ENCODE assay signal across 1 cellular context in the genomic region with DNA sequence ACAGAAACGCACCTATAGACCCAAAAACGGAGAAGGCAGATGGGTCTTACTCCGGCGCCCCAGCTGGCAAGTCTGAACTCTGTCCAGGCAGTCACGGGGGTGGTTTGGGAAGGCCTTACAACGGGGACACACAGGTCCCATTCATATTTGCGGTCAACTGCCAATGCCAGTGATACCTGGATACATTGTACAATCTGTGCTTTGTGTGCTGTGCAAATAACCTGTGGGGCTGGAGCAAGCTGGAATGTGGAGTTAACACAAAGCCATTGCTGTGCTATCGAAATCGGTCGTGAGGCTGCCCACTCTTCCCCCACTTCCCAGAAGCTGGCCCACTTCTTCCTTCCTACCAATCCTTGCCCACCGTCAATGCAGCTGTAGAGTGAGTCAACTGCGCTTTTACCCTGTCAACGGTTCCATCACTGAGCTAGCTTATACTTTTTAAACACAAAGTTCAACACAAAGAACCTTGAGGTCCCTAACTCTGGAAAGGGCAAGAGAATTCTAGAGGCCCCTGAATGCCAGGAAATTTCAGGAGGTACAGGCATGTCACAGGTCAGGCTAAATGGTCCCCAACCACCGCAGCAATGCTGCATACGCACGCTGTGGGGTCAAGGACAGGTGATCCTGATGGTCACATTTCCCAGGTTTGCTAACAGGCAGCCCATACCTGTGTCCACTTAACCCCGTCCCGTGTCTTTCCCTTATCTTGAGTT.
TF ChIP-seq lines count a peak whose summit lies in the region.

No MANE protein-coding gene starts in this region.

TF ChIP-seq in HepG2, 621 proteins besides CTCF, POLR2A, EP300 and RAD21 (continued from another document and continues in another):
- TF ChIP-seq ZNF547 (CRISPR knock-in tag; IDR thresholded peaks at IDR 0.05) (no peak), SP4 (CRISPR knock-in tag; IDR thresholded peaks at IDR 0.05) (peak; percentile 71), SMAD9 (CRISPR knock-in tag; IDR thresholded peaks at IDR 0.05) (no peak), ZZZ3 (CRISPR knock-in tag; IDR thresholded peaks at IDR 0.05; ENCODE audit: borderline replicate concordance) (peak; percentile 9; the same call in 1 of the 2 replicates), ZNF263 (CRISPR knock-in tag; IDR thresholded peaks at IDR 0.05) (peak; percentile 78; the same call in 1 of the 2 replicates), ZNF780A (CRISPR knock-in tag; IDR thresholded peaks at IDR 0.05) (no peak), GTF2F1 (IDR thresholded peaks at IDR 0.05; ENCODE audit: low read length) (no peak), SIN3B (IDR thresholded peaks at IDR 0.05; ENCODE audit: low read length) (no peak), ZNF749 (CRISPR knock-in tag; IDR thresholded peaks at IDR 0.05; ENCODE audit: borderline replicate concordance) (peak; percentile 37; the same call in 1 of the 2 replicates), ESRRA (CRISPR knock-in tag; IDR thresholded peaks at IDR 0.05; ENCODE audit: low read depth) (peak; percentile 73; the same call in 1 of the 2 replicates), MTF1 (CRISPR knock-in tag; IDR thresholded peaks at IDR 0.05) (0 out of 2 replicates have a peak, but pooled peaks have one; percentile 3), NFIC (IDR thresholded peaks at IDR 0.05; ENCODE audit: low read length) (0 out of 2 replicates have a peak, but pooled peaks have one; percentile 52), ZBTB21 (CRISPR knock-in tag; IDR thresholded peaks at IDR 0.05) (peak; percentile 45; the same call in 1 of the 2 replicates), IKZF4 (CRISPR knock-in tag; IDR thresholded peaks at IDR 0.05; ENCODE audit: borderline replicate concordance, low read depth, not compliant biosample characterization) (peak; percentile 52), AGO1 (IDR thresholded peaks at IDR 0.05; ENCODE audit: low read depth, low read length, poor library complexity, severe bottlenecking) (no peak), ZNF766 (CRISPR knock-in tag; IDR thresholded peaks at IDR 0.05; ENCODE audit: borderline replicate concordance) (peak; percentile 12; the same call in 1 of the 2 replicates), KLF12 (CRISPR knock-in tag; IDR thresholded peaks at IDR 0.05; ENCODE audit: borderline replicate concordance) (no peak), ZBTB3 (CRISPR knock-in tag; IDR thresholded peaks at IDR 0.05; ENCODE audit: borderline replicate concordance, low read depth) (0 out of 2 replicates have a peak, but pooled peaks have one; percentile 72), ZFP82 (CRISPR knock-in tag; IDR thresholded peaks at IDR 0.05; ENCODE audit: borderline replicate concordance) (no peak), MIER2 (CRISPR knock-in tag; IDR thresholded peaks at IDR 0.05) (peak; percentile 31; the same call in 1 of the 2 replicates), ZNF572 (CRISPR knock-in tag; IDR thresholded peaks at IDR 0.05) (0 out of 2 replicates have a peak, but pooled peaks have one; percentile 22), HNRNPUL1 (IDR thresholded peaks at IDR 0.05; ENCODE audit: low read depth, low read length) (no peak), ZNF781 (CRISPR knock-in tag; IDR thresholded peaks at IDR 0.05; ENCODE audit: borderline replicate concordance, not compliant biosample characterization) (no peak), TCF12 (IDR thresholded peaks at IDR 0.05) (no peak), TCF12 (CRISPR knock-in tag; IDR thresholded peaks at IDR 0.05) (0 out of 2 replicates have a peak, but pooled peaks have one; percentile 88), ZNF775 (CRISPR knock-in tag; IDR thresholded peaks at IDR 0.05; ENCODE audit: borderline replicate concordance) (no peak), ETV5 (CRISPR knock-in tag; IDR thresholded peaks at IDR 0.05; ENCODE audit: borderline replicate concordance) (peak; percentile 48; the same call in 1 of the 2 replicates), DNMT3B (CRISPR knock-in tag; conservative IDR thresholded peaks at IDR 0.05) (peak; percentile 76; the same call in 1 of the 2 replicates), BRCA1 (CRISPR knock-in tag; IDR thresholded peaks at IDR 0.05) (no peak), TRIM24 (CRISPR knock-in tag; IDR thresholded peaks at IDR 0.05) (peak; percentile 58; the same call in 1 of the 2 replicates), MAFK (conservative IDR thresholded peaks at IDR 0.05 in 1 of 2, IDR thresholded peaks at IDR 0.05 in 1 of 2; ENCODE audit: low read length in 2 of 2) (no peak), ZNF34 (CRISPR knock-in tag; IDR thresholded peaks at IDR 0.05; ENCODE audit: borderline replicate concordance) (peak; percentile 85; the same call in 1 of the 2 replicates), GABPB1 (CRISPR knock-in tag; IDR thresholded peaks at IDR 0.05) (peak; percentile 39), ZNF773 (CRISPR knock-in tag; IDR thresholded peaks at IDR 0.05; ENCODE audit: borderline replicate concordance) (no peak), ZFP90 (CRISPR knock-in tag; IDR thresholded peaks at IDR 0.05; ENCODE audit: borderline replicate concordance) (peak; percentile 89)
- TF ChIP-seq, protein P1, sequence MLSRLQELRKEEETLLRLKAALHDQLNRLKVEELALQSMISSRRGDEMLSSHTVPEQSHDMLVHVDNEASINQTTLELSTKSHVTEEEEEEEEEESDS (CRISPR knock-in tag; IDR thresholded peaks at IDR 0.05; ENCODE audit: borderline replicate concordance): no peak
- TF ChIP-seq, protein P2, sequence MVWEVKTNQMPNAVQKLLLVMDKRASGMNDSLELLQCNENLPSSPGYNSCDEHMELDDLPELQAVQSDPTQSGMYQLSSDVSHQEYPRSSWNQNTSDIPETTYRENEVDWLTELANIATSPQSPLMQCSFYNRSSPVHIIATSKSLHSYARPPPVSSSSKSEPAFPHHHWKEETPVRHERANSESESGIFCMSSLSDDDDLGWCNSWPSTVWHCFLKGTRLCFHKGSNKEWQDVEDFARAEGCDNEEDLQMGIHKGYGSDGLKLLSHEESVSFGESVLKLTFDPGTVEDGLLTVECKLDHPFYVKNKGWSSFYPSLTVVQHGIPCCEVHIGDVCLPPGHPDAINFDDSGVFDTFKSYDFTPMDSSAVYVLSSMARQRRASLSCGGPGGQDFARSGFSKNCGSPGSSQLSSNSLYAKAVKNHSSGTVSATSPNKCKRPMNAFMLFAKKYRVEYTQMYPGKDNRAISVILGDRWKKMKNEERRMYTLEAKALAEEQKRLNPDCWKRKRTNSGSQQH (CRISPR knock-in tag; IDR thresholded peaks at IDR 0.05; ENCODE audit: low read depth): peak; percentile 72
- TF ChIP-seq, protein P3, sequence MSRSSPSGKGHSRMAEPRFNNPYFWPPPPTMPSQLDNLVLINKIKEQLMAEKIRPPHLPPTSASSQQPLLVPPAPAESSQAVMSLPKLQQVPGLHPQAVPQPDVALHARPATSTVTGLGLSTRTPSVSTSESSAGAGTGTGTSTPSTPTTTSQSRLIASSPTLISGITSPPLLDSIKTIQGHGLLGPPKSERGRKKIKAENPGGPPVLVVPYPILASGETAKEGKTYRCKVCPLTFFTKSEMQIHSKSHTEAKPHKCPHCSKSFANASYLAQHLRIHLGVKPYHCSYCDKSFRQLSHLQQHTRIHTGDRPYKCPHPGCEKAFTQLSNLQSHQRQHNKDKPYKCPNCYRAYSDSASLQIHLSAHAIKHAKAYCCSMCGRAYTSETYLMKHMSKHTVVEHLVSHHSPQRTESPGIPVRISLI (CRISPR knock-in tag; IDR thresholded peaks at IDR 0.05; ENCODE audit: borderline replicate concordance): peak; percentile 54
- TF ChIP-seq, protein P4, sequence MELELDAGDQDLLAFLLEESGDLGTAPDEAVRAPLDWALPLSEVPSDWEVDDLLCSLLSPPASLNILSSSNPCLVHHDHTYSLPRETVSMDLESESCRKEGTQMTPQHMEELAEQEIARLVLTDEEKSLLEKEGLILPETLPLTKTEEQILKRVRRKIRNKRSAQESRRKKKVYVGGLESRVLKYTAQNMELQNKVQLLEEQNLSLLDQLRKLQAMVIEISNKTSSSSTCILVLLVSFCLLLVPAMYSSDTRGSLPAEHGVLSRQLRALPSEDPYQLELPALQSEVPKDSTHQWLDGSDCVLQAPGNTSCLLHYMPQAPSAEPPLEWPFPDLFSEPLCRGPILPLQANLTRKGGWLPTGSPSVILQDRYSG (CRISPR knock-in tag; IDR thresholded peaks at IDR 0.05): no peak
- TF ChIP-seq, protein P5, sequence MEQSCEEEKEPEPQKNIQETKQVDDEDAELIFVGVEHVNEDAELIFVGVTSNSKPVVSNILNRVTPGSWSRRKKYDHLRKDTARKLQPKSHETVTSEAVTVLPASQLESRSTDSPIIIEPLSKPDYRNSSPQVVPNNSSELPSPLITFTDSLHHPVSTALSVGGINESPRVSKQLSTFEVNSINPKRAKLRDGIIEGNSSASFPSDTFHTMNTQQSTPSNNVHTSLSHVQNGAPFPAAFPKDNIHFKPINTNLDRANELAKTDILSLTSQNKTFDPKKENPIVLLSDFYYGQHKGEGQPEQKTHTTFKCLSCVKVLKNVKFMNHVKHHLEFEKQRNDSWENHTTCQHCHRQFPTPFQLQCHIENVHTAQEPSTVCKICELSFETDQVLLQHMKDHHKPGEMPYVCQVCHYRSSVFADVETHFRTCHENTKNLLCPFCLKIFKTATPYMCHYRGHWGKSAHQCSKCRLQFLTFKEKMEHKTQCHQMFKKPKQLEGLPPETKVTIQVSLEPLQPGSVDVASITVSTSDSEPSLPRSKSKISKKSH (CRISPR knock-in tag; IDR thresholded peaks at IDR 0.05; ENCODE audit: borderline replicate concordance): peak; percentile 82; the same call in 1 of the 2 replicates
- TF ChIP-seq, protein P6, sequence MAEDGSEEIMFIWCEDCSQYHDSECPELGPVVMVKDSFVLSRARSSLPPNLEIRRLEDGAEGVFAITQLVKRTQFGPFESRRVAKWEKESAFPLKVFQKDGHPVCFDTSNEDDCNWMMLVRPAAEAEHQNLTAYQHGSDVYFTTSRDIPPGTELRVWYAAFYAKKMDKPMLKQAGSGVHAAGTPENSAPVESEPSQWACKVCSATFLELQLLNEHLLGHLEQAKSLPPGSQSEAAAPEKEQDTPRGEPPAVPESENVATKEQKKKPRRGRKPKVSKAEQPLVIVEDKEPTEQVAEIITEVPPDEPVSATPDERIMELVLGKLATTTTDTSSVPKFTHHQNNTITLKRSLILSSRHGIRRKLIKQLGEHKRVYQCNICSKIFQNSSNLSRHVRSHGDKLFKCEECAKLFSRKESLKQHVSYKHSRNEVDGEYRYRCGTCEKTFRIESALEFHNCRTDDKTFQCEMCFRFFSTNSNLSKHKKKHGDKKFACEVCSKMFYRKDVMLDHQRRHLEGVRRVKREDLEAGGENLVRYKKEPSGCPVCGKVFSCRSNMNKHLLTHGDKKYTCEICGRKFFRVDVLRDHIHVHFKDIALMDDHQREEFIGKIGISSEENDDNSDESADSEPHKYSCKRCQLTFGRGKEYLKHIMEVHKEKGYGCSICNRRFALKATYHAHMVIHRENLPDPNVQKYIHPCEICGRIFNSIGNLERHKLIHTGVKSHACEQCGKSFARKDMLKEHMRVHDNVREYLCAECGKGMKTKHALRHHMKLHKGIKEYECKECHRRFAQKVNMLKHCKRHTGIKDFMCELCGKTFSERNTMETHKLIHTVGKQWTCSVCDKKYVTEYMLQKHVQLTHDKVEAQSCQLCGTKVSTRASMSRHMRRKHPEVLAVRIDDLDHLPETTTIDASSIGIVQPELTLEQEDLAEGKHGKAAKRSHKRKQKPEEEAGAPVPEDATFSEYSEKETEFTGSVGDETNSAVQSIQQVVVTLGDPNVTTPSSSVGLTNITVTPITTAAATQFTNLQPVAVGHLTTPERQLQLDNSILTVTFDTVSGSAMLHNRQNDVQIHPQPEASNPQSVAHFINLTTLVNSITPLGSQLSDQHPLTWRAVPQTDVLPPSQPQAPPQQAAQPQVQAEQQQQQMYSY (CRISPR knock-in tag; IDR thresholded peaks at IDR 0.05): peak; percentile 96
- TF ChIP-seq, protein P7, sequence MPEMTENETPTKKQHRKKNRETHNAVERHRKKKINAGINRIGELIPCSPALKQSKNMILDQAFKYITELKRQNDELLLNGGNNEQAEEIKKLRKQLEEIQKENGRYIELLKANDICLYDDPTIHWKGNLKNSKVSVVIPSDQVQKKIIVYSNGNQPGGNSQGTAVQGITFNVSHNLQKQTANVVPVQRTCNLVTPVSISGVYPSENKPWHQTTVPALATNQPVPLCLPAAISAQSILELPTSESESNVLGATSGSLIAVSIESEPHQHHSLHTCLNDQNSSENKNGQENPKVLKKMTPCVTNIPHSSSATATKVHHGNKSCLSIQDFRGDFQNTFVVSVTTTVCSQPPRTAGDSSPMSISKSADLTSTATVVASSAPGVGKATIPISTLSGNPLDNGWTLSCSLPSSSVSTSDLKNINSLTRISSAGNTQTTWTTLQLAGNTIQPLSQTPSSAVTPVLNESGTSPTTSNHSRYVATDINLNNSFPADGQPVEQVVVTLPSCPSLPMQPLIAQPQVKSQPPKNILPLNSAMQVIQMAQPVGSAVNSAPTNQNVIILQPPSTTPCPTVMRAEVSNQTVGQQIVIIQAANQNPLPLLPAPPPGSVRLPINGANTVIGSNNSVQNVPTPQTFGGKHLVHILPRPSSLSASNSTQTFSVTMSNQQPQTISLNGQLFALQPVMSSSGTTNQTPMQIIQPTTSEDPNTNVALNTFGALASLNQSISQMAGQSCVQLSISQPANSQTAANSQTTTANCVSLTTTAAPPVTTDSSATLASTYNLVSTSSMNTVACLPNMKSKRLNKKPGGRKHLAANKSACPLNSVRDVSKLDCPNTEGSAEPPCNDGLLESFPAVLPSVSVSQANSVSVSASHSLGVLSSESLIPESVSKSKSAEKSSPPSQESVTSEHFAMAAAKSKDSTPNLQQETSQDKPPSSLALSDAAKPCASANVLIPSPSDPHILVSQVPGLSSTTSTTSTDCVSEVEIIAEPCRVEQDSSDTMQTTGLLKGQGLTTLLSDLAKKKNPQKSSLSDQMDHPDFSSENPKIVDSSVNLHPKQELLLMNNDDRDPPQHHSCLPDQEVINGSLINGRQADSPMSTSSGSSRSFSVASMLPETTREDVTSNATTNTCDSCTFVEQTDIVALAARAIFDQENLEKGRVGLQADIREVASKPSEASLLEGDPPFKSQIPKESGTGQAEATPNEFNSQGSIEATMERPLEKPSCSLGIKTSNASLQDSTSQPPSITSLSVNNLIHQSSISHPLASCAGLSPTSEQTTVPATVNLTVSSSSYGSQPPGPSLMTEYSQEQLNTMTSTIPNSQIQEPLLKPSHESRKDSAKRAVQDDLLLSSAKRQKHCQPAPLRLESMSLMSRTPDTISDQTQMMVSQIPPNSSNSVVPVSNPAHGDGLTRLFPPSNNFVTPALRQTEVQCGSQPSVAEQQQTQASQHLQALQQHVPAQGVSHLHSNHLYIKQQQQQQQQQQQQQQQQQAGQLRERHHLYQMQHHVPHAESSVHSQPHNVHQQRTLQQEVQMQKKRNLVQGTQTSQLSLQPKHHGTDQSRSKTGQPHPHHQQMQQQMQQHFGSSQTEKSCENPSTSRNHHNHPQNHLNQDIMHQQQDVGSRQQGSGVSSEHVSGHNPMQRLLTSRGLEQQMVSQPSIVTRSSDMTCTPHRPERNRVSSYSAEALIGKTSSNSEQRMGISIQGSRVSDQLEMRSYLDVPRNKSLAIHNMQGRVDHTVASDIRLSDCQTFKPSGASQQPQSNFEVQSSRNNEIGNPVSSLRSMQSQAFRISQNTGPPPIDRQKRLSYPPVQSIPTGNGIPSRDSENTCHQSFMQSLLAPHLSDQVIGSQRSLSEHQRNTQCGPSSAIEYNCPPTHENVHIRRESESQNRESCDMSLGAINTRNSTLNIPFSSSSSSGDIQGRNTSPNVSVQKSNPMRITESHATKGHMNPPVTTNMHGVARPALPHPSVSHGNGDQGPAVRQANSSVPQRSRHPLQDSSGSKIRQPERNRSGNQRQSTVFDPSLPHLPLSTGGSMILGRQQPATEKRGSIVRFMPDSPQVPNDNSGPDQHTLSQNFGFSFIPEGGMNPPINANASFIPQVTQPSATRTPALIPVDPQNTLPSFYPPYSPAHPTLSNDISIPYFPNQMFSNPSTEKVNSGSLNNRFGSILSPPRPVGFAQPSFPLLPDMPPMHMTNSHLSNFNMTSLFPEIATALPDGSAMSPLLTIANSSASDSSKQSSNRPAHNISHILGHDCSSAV (CRISPR knock-in tag; IDR thresholded peaks at IDR 0.05; ENCODE audit: borderline replicate concordance): no peak
